ENCODE assay signal across 8 cellular contexts in the genomic region with DNA sequence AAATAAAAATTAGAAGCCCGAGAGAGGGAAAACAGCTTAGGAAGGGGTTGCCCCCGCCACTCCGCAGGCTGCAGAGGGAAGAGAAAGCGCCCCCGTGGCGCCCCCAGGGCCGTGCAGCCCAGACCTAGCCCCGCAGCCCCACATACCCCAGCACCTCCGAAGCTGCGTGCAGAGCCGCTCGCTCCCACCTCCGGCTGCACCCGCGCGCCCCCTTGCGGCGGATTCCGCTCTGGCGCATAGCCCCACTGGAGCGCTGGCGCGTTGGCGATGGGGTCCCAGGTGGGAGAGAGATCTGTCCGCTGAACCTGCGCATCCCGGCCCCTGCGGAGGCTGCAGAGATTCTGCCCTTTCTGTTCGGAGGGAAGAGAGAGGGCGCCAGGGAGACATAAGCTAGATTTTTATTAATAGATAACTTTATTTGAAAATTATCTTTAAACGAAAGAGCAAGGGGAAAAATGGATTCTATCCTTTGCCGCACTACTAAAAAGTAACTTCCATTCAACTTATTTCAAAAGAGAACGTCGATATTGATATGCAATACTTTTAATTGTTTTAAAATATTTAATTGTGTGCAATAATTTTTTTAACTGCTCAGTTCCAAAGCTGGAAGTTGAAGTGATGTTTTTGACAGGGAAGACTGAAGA. TPM values are rescaled to one million over a fixed set of nuclear protein-coding genes. Genes with fewer than 3 reads are reported as not detected.
DNase-seq lines count a peak whose midpoint lies in the region; ATAC-seq and TF ChIP-seq lines count a peak whose summit lies in the region.

No MANE protein-coding gene starts in this region.

- H3K9me3 Mint-ChIP-seq in activated CD8-positive, alpha-beta memory T cell treated with anti-CD3 and anti-CD28 coated beads, Interleukin-2, amount 10 ng/mL, durations not matched to agents 7 days and 5 days (ENCODE audit: low read depth), result no peaks in the 10 kb centered on the region
- no peaks in the 10 kb centered on the region for H3K9me3 Mint-ChIP-seq in endothelial cell (ENCODE audit: unreplicated experiment)

- DNase-seq in AG10803 (ENCODE audit: low read depth), result peak; percentile 32
- DNase-seq in NCI-H748 treated with DMSO at 0.1 percent for 48 hours (lab: John Stamatoyannopoulos, UW), result peak; percentile 48
- DNase-seq in activated CD8-positive, alpha-beta memory T cell treated with anti-CD3 and anti-CD28 coated beads, Interleukin-2, amount 10 ng/mL, durations not matched to agents 7 days and 5 days, result peak; percentile 86
- DNase-seq in endothelial cell (ENCODE audit: low spot score), result peak; percentile 95
- peak; percentile 66 for DNase-seq in myocyte (ENCODE audit: low read depth)
- DNase-seq in stimulated activated CD8-positive, alpha-beta memory T cell treated with anti-CD3 and anti-CD28 coated beads, Interleukin-7, amount 100 ng/mL, for 4 hours (ENCODE audit: low read depth in 2 of 2), result peak; percentile 55 to 73

- CTCF ChIA-PET in activated CD8-positive, alpha-beta memory T cell treated with anti-CD3 and anti-CD28 coated beads, Interleukin-2, amount 10 ng/mL, durations not matched to agents 7 days and 5 days (lab: Charles Lee), result interaction anchor here (0.6 to 2.9 kb wide), 23 partner anchors 8 to 1104 kb away, joined by 3 to 28 read pairs (median 4); a partner anchor contains a TSS

- TF ChIP-seq CTCF in AG10803 (conservative IDR thresholded peaks at IDR 0.05; ENCODE audit: low read length) (peak; percentile 84), endothelial cell (IDR thresholded peaks at IDR 0.05; ENCODE audit: unreplicated experiment) (peak; percentile 96)

- H3K4me3 Mint-ChIP-seq in activated CD8-positive, alpha-beta memory T cell treated with anti-CD3 and anti-CD28 coated beads, Interleukin-2, amount 10 ng/mL, durations not matched to agents 7 days and 5 days, result no peak overlapping the region
- H3K4me3 Mint-ChIP-seq in endothelial cell (ENCODE audit: unreplicated experiment), result no peak overlapping the region

- ATAC-seq in GM18870 (IDR thresholded peaks at IDR 0.05; ENCODE audit: unreplicated experiment) (peak; percentile 85), HG03097 (IDR thresholded peaks at IDR 0.05; ENCODE audit: low FRiP score, unreplicated experiment) (peak; percentile 99)
- ATAC-seq in activated CD8-positive, alpha-beta memory T cell treated with anti-CD3 and anti-CD28 coated beads, Interleukin-2, amount 10 ng/mL, durations not matched to agents 7 days and 5 days, result peak; percentile 100

- H3K27ac Mint-ChIP-seq in activated CD8-positive, alpha-beta memory T cell treated with anti-CD3 and anti-CD28 coated beads, Interleukin-2, amount 10 ng/mL, durations not matched to agents 7 days and 5 days, result no peak overlapping the region
- no peak overlapping the region for H3K27ac Mint-ChIP-seq in endothelial cell (ENCODE audit: unreplicated experiment)

- H3K36me3 Mint-ChIP-seq in activated CD8-positive, alpha-beta memory T cell treated with anti-CD3 and anti-CD28 coated beads, Interleukin-2, amount 10 ng/mL, durations not matched to agents 7 days and 5 days, result no peaks in the 10 kb centered on the region
- no peaks in the 10 kb centered on the region for H3K36me3 Mint-ChIP-seq in endothelial cell (ENCODE audit: low read depth, unreplicated experiment)

- H3K27me3 Mint-ChIP-seq in activated CD8-positive, alpha-beta memory T cell treated with anti-CD3 and anti-CD28 coated beads, Interleukin-2, amount 10 ng/mL, durations not matched to agents 7 days and 5 days, result peaks cover 73% of the 10 kb centered on the region
- peaks cover 3% of the 10 kb centered on the region for H3K27me3 Mint-ChIP-seq in endothelial cell (ENCODE audit: unreplicated experiment)

- peaks cover 8% of the 10 kb centered on the region for H3K4me1 Mint-ChIP-seq in activated CD8-positive, alpha-beta memory T cell treated with anti-CD3 and anti-CD28 coated beads, Interleukin-2, amount 10 ng/mL, durations not matched to agents 7 days and 5 days
- no peaks in the 10 kb centered on the region for H3K4me1 Mint-ChIP-seq in endothelial cell (ENCODE audit: unreplicated experiment)

- peak overlapping the region; percentile 46 for H3K4me3 ChIP-seq in AG10803 (ENCODE audit: low read length)

RNA-seq across cellular contexts. Expression of a gene that starts 11.7 kb away (rescaled TPM):
- 1 to 10 TPM; 8.3 to 8.4 TPM for total RNA-seq in activated CD8-positive, alpha-beta memory T cell treated with anti-CD3 and anti-CD28 coated beads, Interleukin-2, amount 10 ng/mL, durations not matched to agents 7 days and 5 days
- total RNA-seq in endothelial cell (ENCODE audit: unreplicated experiment), result 10.9 TPM
- 25.7 and 27.0 TPM in 2 replicates for total RNA-seq in myocyte
- 25.8 TPM for polyA plus RNA-seq in myocyte (2012)

RNA-seq across cellular contexts. Expression of a gene that starts 31.9 kb away (rescaled TPM):
- not detected for total RNA-seq in activated CD8-positive, alpha-beta memory T cell treated with anti-CD3 and anti-CD28 coated beads, Interleukin-2, amount 10 ng/mL, durations not matched to agents 7 days and 5 days
- total RNA-seq in endothelial cell (ENCODE audit: unreplicated experiment) (not detected), myocyte (not detected in 2 replicates)
- not detected for polyA plus RNA-seq in myocyte (2012)

RNA-seq across cellular contexts. Expression of a gene that starts 46.8 kb away (rescaled TPM):
- total RNA-seq in activated CD8-positive, alpha-beta memory T cell treated with anti-CD3 and anti-CD28 coated beads, Interleukin-2, amount 10 ng/mL, durations not matched to agents 7 days and 5 days, result 10 to 100 TPM; 29.9 to 37.0 TPM
- 27.5 TPM for total RNA-seq in endothelial cell (ENCODE audit: unreplicated experiment)
- total RNA-seq in myocyte, result 36.3 and 46.5 TPM in 2 replicates
- polyA plus RNA-seq in myocyte (2012), result 14.0 TPM

Comparison
In these comparisons a context has a peak if more than half of its experiments do, and no peak if none do; other contexts are left out.
1. Peak in every context shown above with its lines: DNase-seq, ATAC-seq and H3K4me3 ChIP-seq.
2. DNase-seq: peak in every context shown above with its lines; median percentile 95 in endothelial cell; 86 in activated CD8-positive, alpha-beta memory T cell treated with anti-CD3 and anti-CD28 coated beads, Interleukin-2, amount 10 ng/mL, durations not matched to agents 7 days and 5 days; 66 in myocyte; 64 in stimulated activated CD8-positive, alpha-beta memory T cell treated with anti-CD3 and anti-CD28 coated beads, Interleukin-7, amount 100 ng/mL, for 4 hours; 48 in NCI-H748 treated with DMSO at 0.1 percent for 48 hours; 32 in AG10803.